9 cellular contexts compared by ENCODE assay signal in the genomic region with DNA sequence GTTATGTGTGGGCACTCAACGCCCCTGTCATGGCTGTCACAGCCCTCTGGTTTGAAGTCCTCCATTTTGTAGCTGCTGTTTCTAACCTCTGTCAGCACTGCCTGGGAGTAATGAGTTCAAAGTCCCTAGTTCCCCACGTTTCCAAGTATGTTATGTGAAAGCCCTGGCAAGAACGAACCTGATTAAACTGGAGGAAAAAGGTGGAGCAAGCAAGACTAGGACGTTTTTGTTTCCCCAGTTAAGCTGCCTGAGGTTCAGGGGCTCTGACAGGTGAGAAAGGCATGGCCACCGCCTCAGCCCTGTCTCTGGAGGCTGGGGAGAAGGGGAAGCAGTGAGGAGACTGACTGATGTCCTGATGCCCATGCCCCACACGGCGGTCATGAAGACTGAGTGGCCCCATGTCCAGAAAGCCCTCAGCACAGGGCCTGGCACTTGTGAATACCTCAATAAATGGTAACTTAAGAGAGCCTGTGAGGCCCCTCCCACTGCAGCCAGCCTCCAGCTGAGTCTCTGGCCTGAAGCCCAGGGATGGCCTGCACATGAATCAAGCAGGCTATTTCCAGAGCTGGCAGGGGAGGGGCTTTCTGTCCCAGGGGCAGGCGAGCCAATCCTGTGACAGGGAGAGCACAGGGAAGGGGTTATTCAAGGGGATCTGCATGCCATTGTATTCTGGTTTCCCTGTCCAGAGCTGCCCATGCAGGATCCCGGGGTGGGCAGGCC.
A peak's percentile ranks its signal among the peaks of the same experiment; 100 is the strongest.
DNase-seq lines count a peak whose midpoint lies in the region; ATAC-seq, FAIRE-seq and TF ChIP-seq lines count a peak whose summit lies in the region.
"Had no signal": no experiment of that assay in that cellular context is flagged by ENCODE, and none has a peak within 500 bp of the region (broad histone marks: within the 10 kb centered on the region; RNA-seq: fewer than 3 reads in every experiment).

No MANE protein-coding gene starts in this region.

- dilution Hi-C loops in endothelial cell of umbilical vein (cut with MboI; ENCODE audit: extremely low pct_ligation_motif_present, low sequenced_read_pairs), result no loop called here

- ATAC-seq in PC-3, result peak; percentile 66
- no peak for ATAC-seq in GM19395 (IDR thresholded peaks at IDR 0.05; ENCODE audit: unreplicated experiment)

- H3K27me3 ChIP-seq in H7 (ENCODE audit: control insufficient read depth, insufficient read depth, low read length), result no peaks in the 10 kb centered on the region
- H3K27me3 ChIP-seq in PC-3 (ENCODE audit: low read length), result no peaks in the 10 kb centered on the region
- H3K27me3 ChIP-seq in endothelial cell of umbilical vein (ENCODE audit: control insufficient read depth in 2 of 2, insufficient read depth in 2 of 2, low read length in 2 of 2), result no peaks in the 10 kb centered on the region

- H3K36me3 ChIP-seq in H7 (replicated peaks; ENCODE audit: control insufficient read depth, insufficient read depth, low read length), result peaks cover 7% of the 10 kb centered on the region
- peaks cover 8% of the 10 kb centered on the region; the same call in 1 of the 2 replicates for H3K36me3 ChIP-seq in PC-3 (ENCODE audit: low read depth, low read length)
- H3K36me3 ChIP-seq in endothelial cell of umbilical vein (ENCODE audit: control insufficient read depth in 2 of 2, extremely low read depth in 1 of 2, insufficient read depth in 2 of 2, low read length in 2 of 2), result no peaks in the 10 kb centered on the region

- peaks cover 37% of the 10 kb centered on the region for H3K4me1 ChIP-seq in PC-3 (ENCODE audit: insufficient read depth, low read length)
- H3K4me1 ChIP-seq in endothelial cell of umbilical vein (ENCODE audit: control insufficient read depth, extremely low read depth, insufficient read depth, low read length), result peaks cover 27% of the 10 kb centered on the region

- BruUV-seq in PC-3 (replicated peaks; lab: Mats Ljungman, UMichigan), result no TSS peak
- BruUV-seq in endothelial cell of umbilical vein (replicated peaks; lab: Mats Ljungman, UMichigan), result no TSS peak

- no peaks in the 10 kb centered on the region; the same call in 1 of the 2 replicates for H4K20me1 ChIP-seq in PC-3 (ENCODE audit: low read length)
- no peaks in the 10 kb centered on the region for H4K20me1 ChIP-seq in endothelial cell of umbilical vein (replicated peaks; ENCODE audit: control insufficient read depth, extremely low read depth, insufficient read depth, low read length)

- FAIRE-seq in endothelial cell of umbilical vein (lab: Jason Lieb, UNC), result peak; percentile 98

- H3K9me3 ChIP-seq in PC-3 (ENCODE audit: low read length), result no peaks in the 10 kb centered on the region
- no peaks in the 10 kb centered on the region for H3K9me3 ChIP-seq in endothelial cell of umbilical vein (replicated peaks; ENCODE audit: control insufficient read depth, insufficient read depth, low read length)

- H3K79me2 ChIP-seq in PC-3 (ENCODE audit: low read length) (no peaks in the 10 kb centered on the region), endothelial cell of umbilical vein (ENCODE audit: control insufficient read depth, insufficient read depth, low read length) (no peaks in the 10 kb centered on the region)

- peak; percentile 11 for TF ChIP-seq POLR2A in endothelial cell of umbilical vein (IDR thresholded peaks at IDR 0.05; ENCODE audit: low read depth, low read length)

- CTCF ChIA-PET in PC-3 (lab: Charles Lee), result interaction anchor here (0.6 to 3.8 kb wide), 2 partner anchors 63 to 105 kb away, joined by 3 to 20 read pairs; partner anchors contain the start of gene HBEGF
- CTCF ChIA-PET in endothelial cell of umbilical vein (lab: Charles Lee), result interaction anchor here (0.9 to 17.3 kb wide), 8 partner anchors 9 to 394 kb away, joined by 3 to 1214 read pairs (median 8); partner anchors contain the start of genes HBEGF and SLC4A9

- DNase-seq in H7 (peak; percentile 87), PC-3 (peak; percentile 86), endothelial cell of umbilical vein (ENCODE audit: low read depth, low spot score) (peak; percentile 93), mesenteric fat pad (ENCODE audit: low spot score) (peak; percentile 93), ureter (ENCODE audit: low spot score) (peak; percentile 92), NCI-H1930 (lab: John Stamatoyannopoulos, UW) (no peak)
- DNase-seq in activated CD4-positive, alpha-beta T cell treated with anti-CD3 and anti-CD28 coated beads, Interleukin-2, amount 50 U/mL, for 1 hour, result no peak

- H2AFZ ChIP-seq in PC-3 (ENCODE audit: low read length) (no peak overlapping the region), endothelial cell of umbilical vein (ENCODE audit: low read depth, low read length) (no peak overlapping the region)

- intact Hi-C loops in PC-3 (cut with micrococcal nuclease), result loop anchor here (1.0 to 5.0 kb wide), 2 partner anchors 64 to 110 kb away; partner anchors contain the start of gene CYSTM1
- intact Hi-C loops in endothelial cell of umbilical vein (cut with micrococcal nuclease), result loop anchor here (2.0 to 10.0 kb wide), 4 partner anchors 66 to 480 kb away; partner anchors contain the start of genes CD14, CYSTM1, EIF4EBP3 and TMCO6

- POLR2A ChIA-PET in PC-3 (lab: Charles Lee; ENCODE audit: unreplicated experiment) (no interaction called here), endothelial cell of umbilical vein (lab: Charles Lee) (interaction anchor here (0.5 to 7.3 kb wide), 2 partner anchors 25 to 105 kb away, joined by 3 to 112 read pairs; partner anchors contain the start of gene HBEGF)

- peaks cover under 1% of the 10 kb centered on the region for H3F3A ChIP-seq in PC-3 (ENCODE audit: low read length, unreplicated experiment)

- H3K27ac ChIP-seq in PC-3 (ENCODE audit: low read length) (peak overlapping the region; percentile 5; the same call in 1 of the 2 replicates), endothelial cell of umbilical vein (ENCODE audit: insufficient read depth, low read depth, low read length) (no peak overlapping the region)
- H3K27ac ChIP-seq: KMS-11 had no signal

- no peak overlapping the region for H3K9ac ChIP-seq in PC-3 (ENCODE audit: low read length)
- no peak overlapping the region for H3K9ac ChIP-seq in endothelial cell of umbilical vein (replicated peaks; ENCODE audit: extremely low read depth, insufficient read depth, low read length)
- H3K9ac ChIP-seq: KMS-11 had no signal

- H3K9me2 ChIP-seq in PC-3 (replicated peaks; ENCODE audit: low read length), result no peaks in the 10 kb centered on the region

- TF ChIP-seq CTCF in PC-3 (conservative IDR thresholded peaks at IDR 0.05; ENCODE audit: low read depth, low read length), result no peak
- no peak for TF ChIP-seq CTCF in endothelial cell of umbilical vein (IDR thresholded peaks at IDR 0.05; ENCODE audit: extremely low read depth in 1 of 2, insufficient read depth in 1 of 2, low read depth in 1 of 2, low read length in 2 of 2)

- H3K4me2 ChIP-seq in PC-3 (ENCODE audit: low read length), result no peak overlapping the region
- no peak overlapping the region for H3K4me2 ChIP-seq in endothelial cell of umbilical vein (ENCODE audit: insufficient read depth, low read length)
- H3K4me2 ChIP-seq: KMS-11 had no signal

- H3K9me1 ChIP-seq in endothelial cell of umbilical vein (replicated peaks; ENCODE audit: control insufficient read depth, extremely low read depth, insufficient read depth, low read length), result no peaks in the 10 kb centered on the region

- no peak overlapping the region for H3K4me3 ChIP-seq in H7 (ENCODE audit: insufficient read depth, low read depth, low read length)
- H3K4me3 ChIP-seq in PC-3 (ENCODE audit: low read length), result no peak overlapping the region
- no peak overlapping the region for H3K4me3 ChIP-seq in endothelial cell of umbilical vein (replicated peaks in 1 of 3; ENCODE audit: insufficient read depth in 1 of 3, low read depth in 1 of 3, low read length in 3 of 3)

TF ChIP-seq in endothelial cell of umbilical vein, 7 proteins besides CTCF, POLR2A, EP300 and RAD21:
- no peak for TF ChIP-seq MAX (IDR thresholded peaks at IDR 0.05; ENCODE audit: insufficient read depth, insufficient read length)
- peak; percentile 39 for TF ChIP-seq POLR2AphosphoS5 (IDR thresholded peaks at IDR 0.05; ENCODE audit: insufficient read depth, low read depth, low read length)

Comparison
In these comparisons a context has a peak if more than half of its experiments do, and no peak if none do; other contexts are left out.
1. DNase-seq: peak in H7 (single experiment), PC-3 (single experiment), endothelial cell of umbilical vein (single experiment), mesenteric fat pad (single experiment) and ureter (single experiment); none in NCI-H1930 (0 of 2) and activated CD4-positive, alpha-beta T cell treated with anti-CD3 and anti-CD28 coated beads, Interleukin-2, amount 50 U/mL, for 1 hour (single experiment).